ENCODE assay signal across 11 cellular contexts in the genomic region with DNA sequence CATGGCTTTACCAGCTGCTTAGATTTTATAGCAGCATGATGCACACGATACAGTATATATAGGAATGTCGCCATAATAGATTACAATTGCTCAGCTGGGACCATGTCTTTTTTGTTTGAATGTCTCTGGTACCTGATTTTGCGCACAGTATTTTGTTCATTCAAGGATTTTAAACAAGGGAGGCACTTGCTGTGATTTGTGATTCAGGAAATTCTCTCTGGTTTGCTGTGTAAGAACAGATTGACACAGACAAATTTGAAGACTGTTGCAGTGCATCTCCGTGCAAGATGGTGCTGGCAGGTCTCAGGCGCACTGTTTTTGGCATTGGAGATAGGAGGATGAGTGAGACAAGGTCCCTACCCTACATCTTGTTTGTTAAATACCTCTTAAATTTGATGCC. TPM values are rescaled to one million over a fixed set of nuclear protein-coding genes. Genes with fewer than 3 reads are reported as not detected.
A peak's percentile ranks its signal among the peaks of the same experiment; 100 is the strongest.
DNase-seq lines count a peak whose midpoint lies in the region; ATAC-seq and TF ChIP-seq lines count a peak whose summit lies in the region.
"Had no signal": no experiment of that assay in that cellular context is flagged by ENCODE, and none has a peak within 500 bp of the region (broad histone marks: within the 10 kb centered on the region; RNA-seq: fewer than 3 reads in every experiment).

No MANE protein-coding gene starts in this region.

- H3K79me2 ChIP-seq in Loucy (ENCODE audit: insufficient read depth, low read length): peaks cover 70% of the 10 kb centered on the region

- POLR2A ChIA-PET in CD4-positive, alpha-beta T cell (lab: Charles Lee): no interaction called here

- no peaks in the 10 kb centered on the region for H3K9me3 ChIP-seq in CD4-positive, alpha-beta T cell (ENCODE audit: control insufficient read depth, low read length)
- H3K9me3 ChIP-seq in Loucy (ENCODE audit: insufficient read depth, low read depth, low read length): no peaks in the 10 kb centered on the region

- ATAC-seq in CD4-positive, alpha-beta T cell (ENCODE audit: poor library complexity): no peak
- ATAC-seq in HG02678 (IDR thresholded peaks at IDR 0.05; ENCODE audit: unreplicated experiment) (no peak), HG02623 (IDR thresholded peaks at IDR 0.05; ENCODE audit: unreplicated experiment) (no peak)

- TF ChIP-seq CTCF in CD4-positive, alpha-beta T cell (IDR thresholded peaks at IDR 0.05): no peak
- no peak for TF ChIP-seq CTCF in Loucy (conservative IDR thresholded peaks at IDR 0.05; ENCODE audit: low read length)
- TF ChIP-seq CTCF in brain (conservative IDR thresholded peaks at IDR 0.05): no peak
- TF ChIP-seq CTCF in nephron (IDR thresholded peaks at IDR 0.05; ENCODE audit: unreplicated experiment in 3 of 3): no peak

- no peak for DNase-seq in CD4-positive, alpha-beta T cell
- no peak for DNase-seq in head of caudate nucleus
- DNase-seq in activated CD8-positive, alpha-beta memory T cell treated with anti-CD3 and anti-CD28 coated beads for 24 hours: no peak
- DNase-seq: activated naive CD4-positive, alpha-beta T cell treated with Interleukin-2 at 50 U/mL for 16 hours; DMS153; NCI-H1694 had no signal

- no peaks in the 10 kb centered on the region for H3K9me2 ChIP-seq in Loucy (replicated peaks; ENCODE audit: low read depth, low read length)

- H3K27ac Mint-ChIP-seq in CD4-positive, alpha-beta T cell: peak overlapping the region; percentile 98
- H3K27ac Mint-ChIP-seq in brain (peak overlapping the region in 4 of 5 experiments; percentile 73 to 92 (median 82)), nephron (peak overlapping the region in 2 of 3 experiments; percentile 5 to 13)

- peaks cover 57% of the 10 kb centered on the region for H4K20me1 ChIP-seq in Loucy (ENCODE audit: insufficient read depth, low read length, poor library complexity, severe bottlenecking)

- no peak overlapping the region for H3K27ac ChIP-seq in CD4-positive, alpha-beta T cell (ENCODE audit: low read depth, low read length)

- H3F3A ChIP-seq in Loucy (ENCODE audit: low read depth): no peaks in the 10 kb centered on the region

- peaks cover 36% of the 10 kb centered on the region for H3K4me1 ChIP-seq in Loucy (ENCODE audit: insufficient read depth, low read length, poor library complexity, severe bottlenecking)

- H3K4me1 Mint-ChIP-seq in CD4-positive, alpha-beta T cell (ENCODE audit: low read depth): peaks cover 52% of the 10 kb centered on the region
- peaks cover 41% of the 10 kb centered on the region for H3K4me1 Mint-ChIP-seq in brain
- H3K4me1 Mint-ChIP-seq in nephron: peaks cover 39% of the 10 kb centered on the region

- peak overlapping the region; percentile 78 for H3K4me2 ChIP-seq in Loucy (ENCODE audit: low read depth, low read length, poor library complexity, severe bottlenecking)

- no peaks in the 10 kb centered on the region for H3K27me3 Mint-ChIP-seq in CD4-positive, alpha-beta T cell
- H3K27me3 Mint-ChIP-seq in brain (no peaks in the 10 kb centered on the region), nephron (ENCODE audit: low read depth) (peaks cover 3% of the 10 kb centered on the region)

- H3K4me3 ChIP-seq in Loucy (ENCODE audit: low read length, poor library complexity, severe bottlenecking): peak overlapping the region; percentile 97

- H3K4me3 Mint-ChIP-seq in CD4-positive, alpha-beta T cell: peak overlapping the region; percentile 99
- peak overlapping the region; percentile 79 to 96 (median 89) for H3K4me3 Mint-ChIP-seq in brain
- H3K4me3 Mint-ChIP-seq in nephron: peak overlapping the region; percentile 75 to 94 (median 90)

- H2AFZ ChIP-seq in Loucy (ENCODE audit: low read length): no peak overlapping the region

- intact Hi-C loops in CD4-positive, alpha-beta T cell (cut with DNase I, micrococcal nuclease): loop anchor here in 1 of 2 experiments (5.0 to 10.0 kb wide), 2 partner anchors 465 to 617 kb away; a partner anchor contains a TSS
- intact Hi-C loops in head of caudate nucleus (cut with DNase I): no loop called here

- H3K9me3 Mint-ChIP-seq in CD4-positive, alpha-beta T cell: no peaks in the 10 kb centered on the region
- H3K9me3 Mint-ChIP-seq in brain (peaks cover 0 to 1% (median 0%) of the 10 kb centered on the region in 5 experiments), nephron (no peaks in the 10 kb centered on the region)

- peaks cover 35% of the 10 kb centered on the region for H3K36me3 Mint-ChIP-seq in CD4-positive, alpha-beta T cell (ENCODE audit: low read depth)
- H3K36me3 Mint-ChIP-seq in brain (peaks cover 26% of the 10 kb centered on the region), nephron (ENCODE audit: low read depth) (peaks cover 4% of the 10 kb centered on the region)

- CTCF ChIA-PET in CD4-positive, alpha-beta T cell (lab: Charles Lee): interaction anchor here (0.8 kb wide), 1 partner anchor 451 kb away, joined by 3 read pairs; no protein-coding TSS in a partner anchor

- H3K27me3 ChIP-seq in CD4-positive, alpha-beta T cell (ENCODE audit: control insufficient read depth, insufficient read depth, low read length): no peaks in the 10 kb centered on the region
- peaks cover 4% of the 10 kb centered on the region for H3K27me3 ChIP-seq in Loucy (ENCODE audit: insufficient read depth, low read length, poor library complexity, severe bottlenecking)

- H3K36me3 ChIP-seq in Loucy (ENCODE audit: insufficient read depth, low read length): peaks cover 13% of the 10 kb centered on the region; the same call in 1 of the 2 replicates

- H3K9ac ChIP-seq in Loucy (ENCODE audit: low read depth, low read length, poor library complexity, severe bottlenecking): peak overlapping the region; percentile 89

RNA-seq across cellular contexts. Expression of a gene that starts 2.4 kb away (rescaled TPM):
- 100 to 1,000 TPM; 130 TPM for total RNA-seq in CD4-positive, alpha-beta T cell
- 235 TPM for polyA plus RNA-seq in brain (ENCODE audit: insufficient read depth, low read depth, low replicate concordance)

RNA-seq across cellular contexts. Expression of a gene that starts 36.5 kb away (rescaled TPM):
- 1 to 10 TPM in 1 of 2 experiments, under 1 TPM in 1; 0.81 to 2.5 TPM for total RNA-seq in CD4-positive, alpha-beta T cell
- polyA plus RNA-seq in brain (ENCODE audit: insufficient read depth, low read depth, low replicate concordance): 0.25 TPM

Comparison
In these comparisons a context has a peak if more than half of its experiments do, and no peak if none do; other contexts are left out.
1. H3K27ac Mint-ChIP-seq: peak in every context shown above with its lines; median percentile 98 in CD4-positive, alpha-beta T cell; 82 in brain; 9 in nephron.